Comparison of ENCODE assay signal across 19 cellular contexts in the genomic region with DNA sequence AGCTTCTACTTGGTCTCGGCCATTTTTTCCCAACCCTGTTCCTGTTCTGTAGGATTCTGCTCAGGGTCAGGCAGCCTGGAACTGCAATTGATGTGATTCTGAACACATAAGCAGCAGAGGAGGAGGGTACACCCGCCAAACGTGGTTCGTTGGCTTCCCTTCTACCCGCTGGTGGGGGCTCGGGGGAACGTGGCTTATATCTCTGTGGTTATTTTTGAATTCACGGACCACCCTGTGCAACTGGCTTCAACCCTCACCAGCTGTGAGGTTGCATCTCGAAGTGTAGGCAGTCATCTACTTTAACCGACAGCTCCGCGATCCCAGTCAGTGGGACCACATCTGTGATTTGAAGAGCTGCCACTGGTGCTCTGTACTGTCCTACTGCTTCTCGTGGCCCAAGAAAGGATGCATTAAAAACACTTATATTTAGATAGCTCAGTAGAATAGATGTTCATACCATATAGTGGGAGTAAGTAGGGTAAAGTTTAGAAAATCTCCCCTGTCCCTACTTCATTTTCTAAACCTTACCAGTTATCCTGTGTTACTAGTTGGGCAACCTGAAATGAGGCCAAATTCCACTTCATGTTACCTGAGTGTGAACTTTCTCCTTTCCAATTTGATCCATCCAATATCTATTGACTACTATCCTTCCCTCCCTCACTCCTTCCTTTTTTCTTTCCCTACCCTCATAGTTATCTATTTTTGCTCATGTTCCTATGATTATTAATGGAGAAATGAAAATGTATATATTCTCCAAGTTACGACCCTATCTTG.
DNase-seq lines count a peak whose midpoint lies in the region; ATAC-seq, FAIRE-seq and TF ChIP-seq lines count a peak whose summit lies in the region.
"Had no signal": no experiment of that assay in that cellular context is flagged by ENCODE, and none has a peak within 500 bp of the region (broad histone marks: within the 10 kb centered on the region; RNA-seq: fewer than 3 reads in every experiment).

No MANE protein-coding gene starts in this region.

- no peak overlapping the region for H2BK12ac ChIP-seq in H1 (ENCODE audit: low read depth, low read length)

- CTCF ChIA-PET in H1 (lab: Charles Lee; ENCODE audit: partially characterized antibody): interaction anchor here (0.7 to 1.5 kb wide), 2 partner anchors 21 to 93 kb away, joined by 4 to 5 read pairs; no protein-coding TSS in a partner anchor

- H3K18ac ChIP-seq in H1 (ENCODE audit: extremely low read depth, low read length): no peak overlapping the region

- no peak overlapping the region for H4K91ac ChIP-seq in H1 (replicated peaks; ENCODE audit: insufficient read length, low read length)

- H3K36me3 Mint-ChIP-seq in activated naive CD4-positive, alpha-beta T cell treated with anti-CD3 and anti-CD28 coated beads, Interleukin-2, amount 50 U/mL, for 24 hours: no peaks in the 10 kb centered on the region
- peaks cover 6 to 20% of the 10 kb centered on the region in 2 donors for H3K36me3 Mint-ChIP-seq in activated naive CD4-positive, alpha-beta T cell treated with anti-CD3 and anti-CD28 coated beads, Interleukin-2, amount 50 U/mL, for 72 hours

- in situ Hi-C loops in KBM-7 (cut with MboI; ENCODE audit: low pct_unique_long_range_greater_than_20kb, low sequenced_read_pairs): loop anchor here (10.0 kb wide), 1 partner anchor 83 kb away; the partner anchor contains the start of gene BCOR

- TF ChIP-seq EP300 in H1 (IDR thresholded peaks at IDR 0.05; ENCODE audit: borderline replicate concordance in 1 of 2, low read depth in 2 of 2, low read length in 2 of 2): no peak

- no peak overlapping the region for H3K56ac ChIP-seq in H1 (replicated peaks; ENCODE audit: insufficient read length, low read depth, low read length)

- H2BK5ac ChIP-seq in H1 (ENCODE audit: low read depth, low read length): no peak overlapping the region

- no peak overlapping the region for H2BK20ac ChIP-seq in H1 (ENCODE audit: low read length)

- H3K36me3 ChIP-seq in H1 (ENCODE audit: control insufficient read depth in 2 of 4, insufficient read depth in 4 of 4, low read length in 3 of 4) (no peaks in the 10 kb centered on the region), stomach smooth muscle (ENCODE audit: control insufficient read depth in 2 of 2, insufficient read depth in 2 of 2, low read length in 2 of 2) (no peaks in the 10 kb centered on the region)
- H3K36me3 ChIP-seq: BE2C, prostate gland had no signal

- H3K27ac Mint-ChIP-seq in activated naive CD4-positive, alpha-beta T cell treated with anti-CD3 and anti-CD28 coated beads, Interleukin-2, amount 50 U/mL, for 24 hours: peak overlapping the region; percentile 90
- no peak overlapping the region for H3K27ac Mint-ChIP-seq in activated naive CD4-positive, alpha-beta T cell treated with anti-CD3 and anti-CD28 coated beads, Interleukin-2, amount 50 U/mL, for 72 hours
- H3K27ac Mint-ChIP-seq: endodermal cell had no signal

- no peak overlapping the region for H3K23ac ChIP-seq in H1 (ENCODE audit: insufficient read length)

- H2BK15ac ChIP-seq in H1 (ENCODE audit: low read length): no peak overlapping the region

- H3K4me1 ChIP-seq in H1 (replicated peaks in 1 of 4; ENCODE audit: control insufficient read depth in 3 of 4, insufficient read depth in 4 of 4, low read length in 3 of 4): peaks cover 0 to 15% (median 6%) of the 10 kb centered on the region in 4 experiments; a peak in 5 of 7 replicates
- peaks cover 26% of the 10 kb centered on the region for H3K4me1 ChIP-seq in stomach smooth muscle (ENCODE audit: control insufficient read depth, insufficient read depth, low read length)
- H3K4me1 ChIP-seq: prostate gland had no signal

- no peak overlapping the region for H3K4me3 ChIP-seq in H1 (ENCODE audit: extremely low read depth in 1 of 4, insufficient read depth in 2 of 4, low read depth in 3 of 4, low read length in 4 of 4)
- no peak overlapping the region for H3K4me3 ChIP-seq in stomach smooth muscle (ENCODE audit: low read length in 2 of 2)
- H3K4me3 ChIP-seq: prostate gland had no signal

- DNase-seq in activated naive CD4-positive, alpha-beta T cell treated with anti-CD3 and anti-CD28 coated beads, Interleukin-2, amount 50 U/mL, for 72 hours (ENCODE audit: low spot score in 2 of 2): no peak
- DNase-seq in KBM-7: peak; percentile 20
- no peak for DNase-seq in H1 (ENCODE audit: low read depth in 1 of 2, low spot score in 2 of 2)
- DNase-seq: activated CD4-positive, CD25-positive, alpha-beta regulatory T cell; activated effector memory CD4-positive, alpha-beta T cell treated with anti-CD3 and anti-CD28 coated beads, Interleukin-2, amount 50 U/mL, for 16 hours; BE2C; EL; endodermal cell; midbrain; NCI-H1105 treated with DMSO at 0.1 percent for 48 hours had no signal

- no peaks in the 10 kb centered on the region for H4K20me1 ChIP-seq in H1 (replicated peaks in 1 of 2; ENCODE audit: control insufficient read depth in 1 of 2, insufficient read depth in 2 of 2, low read length in 2 of 2)

- POLR2A ChIA-PET in H1 (lab: Charles Lee; ENCODE audit: partially characterized antibody): interaction anchor here (1.1 to 2.3 kb wide), 5 partner anchors 10 to 89 kb away, joined by 3 to 16 read pairs (median 9); partner anchors contain the start of gene BCOR

- no peak overlapping the region for H3K4me3 Mint-ChIP-seq in activated naive CD4-positive, alpha-beta T cell treated with anti-CD3 and anti-CD28 coated beads, Interleukin-2, amount 50 U/mL, for 24 hours

- peaks cover 0 to 10% of the 10 kb centered on the region in 2 experiments; a peak in 2 of 4 replicates for H3K79me2 ChIP-seq in H1 (ENCODE audit: control insufficient read depth in 1 of 2, insufficient read depth in 2 of 2, low read length in 2 of 2)

- H3K4me1 Mint-ChIP-seq in activated naive CD4-positive, alpha-beta T cell treated with anti-CD3 and anti-CD28 coated beads, Interleukin-2, amount 50 U/mL, for 24 hours: peaks cover 13% of the 10 kb centered on the region

- no peak overlapping the region for H3K14ac ChIP-seq in H1 (ENCODE audit: insufficient read length)

- 0 out of 2 replicates have a peak overlapping the region, but pooled peaks have one; percentile 53 for H2AK5ac ChIP-seq in H1 (ENCODE audit: low read depth, low read length)

- no peak overlapping the region for H4K8ac ChIP-seq in H1 (ENCODE audit: extremely low read depth, insufficient read depth, low read length)

- no peaks in the 10 kb centered on the region for H3K9me3 Mint-ChIP-seq in activated naive CD4-positive, alpha-beta T cell treated with anti-CD3 and anti-CD28 coated beads, Interleukin-2, amount 50 U/mL, for 24 hours
- no peaks in the 10 kb centered on the region for H3K9me3 Mint-ChIP-seq in activated naive CD4-positive, alpha-beta T cell treated with anti-CD3 and anti-CD28 coated beads, Interleukin-2, amount 50 U/mL, for 72 hours

- H4K5ac ChIP-seq in H1 (ENCODE audit: insufficient read length, low read depth, low read length): no peak overlapping the region

- H3K27ac ChIP-seq in H1 (ENCODE audit: low read depth, low read length) (no peak overlapping the region), stomach smooth muscle (ENCODE audit: low read length) (peak overlapping the region; percentile 11)

- H3K23me2 ChIP-seq in H1 (ENCODE audit: low read depth, low read length): peaks cover 4% of the 10 kb centered on the region; the same call in 1 of the 2 replicates

- no peaks in the 10 kb centered on the region for H3K9me3 ChIP-seq in H1 (ENCODE audit: insufficient read depth in 2 of 2, low read depth in 1 of 2, low read length in 1 of 2)
- no peaks in the 10 kb centered on the region for H3K9me3 ChIP-seq in stomach smooth muscle (ENCODE audit: control insufficient read depth in 2 of 2, low read length in 2 of 2)
- H3K9me3 ChIP-seq: BE2C, prostate gland had no signal

- no peak for TF ChIP-seq POLR2A in H1 (IDR thresholded peaks at IDR 0.05; ENCODE audit: control extremely low read depth in 1 of 2, low read depth in 2 of 2, low read length in 2 of 2)

- H3K27me3 ChIP-seq in H1 (replicated peaks in 1 of 4; ENCODE audit: control insufficient read depth in 3 of 4, extremely low read depth in 1 of 4, insufficient read depth in 3 of 4, low read length in 3 of 4) (no peaks in the 10 kb centered on the region), stomach smooth muscle (ENCODE audit: control insufficient read depth in 1 of 2, insufficient read depth in 2 of 2, low read length in 2 of 2) (peaks cover 0 to 21% of the 10 kb centered on the region in 2 donors)
- H3K27me3 ChIP-seq: BE2C had no signal

- no peak for ATAC-seq in activated naive CD4-positive, alpha-beta T cell treated with anti-CD3 and anti-CD28 coated beads, Interleukin-2, amount 50 U/mL, for 72 hours
- ATAC-seq in GM18502 (IDR thresholded peaks at IDR 0.05; ENCODE audit: poor library complexity, unreplicated experiment): no peak
- ATAC-seq in GM18873 (IDR thresholded peaks at IDR 0.05; ENCODE audit: low FRiP score, unreplicated experiment): no peak
- no peak for ATAC-seq in HG03196 (IDR thresholded peaks at IDR 0.05; ENCODE audit: unreplicated experiment)
- ATAC-seq: PC-3 had no signal

- WGBS in H1 (ENCODE audit: extremely low coverage in 1 of 2, insufficient coverage in 1 of 2, insufficient read length in 1 of 2, insufficient replicate concordance in 2 of 2, low coverage in 1 of 2, low lambda C conversion rate in 2 of 2, missing lambda C conversion rate in 1 of 2), 2 experiments: 92% methylated on average over 7 of the region's 14 CpGs; no CpG with 5 or more reads in 1 of the 2 experiments

- FAIRE-seq in H1 (lab: Jason Lieb, UNC): no peak
- FAIRE-seq: bronchial epithelial cell, frontal cortex had no signal

- no peak overlapping the region for H2AFZ ChIP-seq in H1 (ENCODE audit: low read length)

- TF ChIP-seq CTCF in H1 (IDR thresholded peaks at IDR 0.05; ENCODE audit: control extremely low read depth in 1 of 3, insufficient read depth in 1 of 3, low read depth in 1 of 3, low read length in 3 of 3): no peak

- no peaks in the 10 kb centered on the region for H3K27me3 Mint-ChIP-seq in activated naive CD4-positive, alpha-beta T cell treated with anti-CD3 and anti-CD28 coated beads, Interleukin-2, amount 50 U/mL, for 24 hours

- H3K9ac ChIP-seq in H1 (replicated peaks in 1 of 4; ENCODE audit: extremely low read depth in 1 of 4, low read depth in 3 of 4, low read length in 3 of 4): no peak overlapping the region
- no peak overlapping the region for H3K9ac ChIP-seq in stomach smooth muscle (ENCODE audit: low read length in 2 of 2)

- H3K79me1 ChIP-seq in H1 (ENCODE audit: low read depth, low read length): no peaks in the 10 kb centered on the region

- H2BK120ac ChIP-seq in H1 (replicated peaks; ENCODE audit: low read depth, low read length): no peak overlapping the region

- no peak overlapping the region for H3K4ac ChIP-seq in H1 (replicated peaks; ENCODE audit: insufficient read length, low read depth, low read length)

- H3K4me2 ChIP-seq in H1 (ENCODE audit: insufficient read depth in 1 of 2, low read depth in 2 of 2, low read length in 2 of 2): no peak overlapping the region; a peak in 1 of 4 replicates

- TF ChIP-seq RAD21 in H1 (IDR thresholded peaks at IDR 0.05 in 1 of 2, conservative IDR thresholded peaks at IDR 0.05 in 1 of 2; ENCODE audit: low read depth in 2 of 2, low read length in 2 of 2): no peak

TF ChIP-seq in H1, 55 proteins besides CTCF, POLR2A, EP300 and RAD21 (continues in another document):
- TF ChIP-seq SAP30 (IDR thresholded peaks at IDR 0.05; ENCODE audit: insufficient read depth, insufficient replicate concordance, low read length) (no peak), GTF2F1 (IDR thresholded peaks at IDR 0.05; ENCODE audit: borderline replicate concordance, low read depth, low read length) (no peak), CBX5 (IDR thresholded peaks at IDR 0.05; ENCODE audit: low read depth, low read length) (no peak)
